ENCODE assay signal across 1 cellular context in the genomic region with DNA sequence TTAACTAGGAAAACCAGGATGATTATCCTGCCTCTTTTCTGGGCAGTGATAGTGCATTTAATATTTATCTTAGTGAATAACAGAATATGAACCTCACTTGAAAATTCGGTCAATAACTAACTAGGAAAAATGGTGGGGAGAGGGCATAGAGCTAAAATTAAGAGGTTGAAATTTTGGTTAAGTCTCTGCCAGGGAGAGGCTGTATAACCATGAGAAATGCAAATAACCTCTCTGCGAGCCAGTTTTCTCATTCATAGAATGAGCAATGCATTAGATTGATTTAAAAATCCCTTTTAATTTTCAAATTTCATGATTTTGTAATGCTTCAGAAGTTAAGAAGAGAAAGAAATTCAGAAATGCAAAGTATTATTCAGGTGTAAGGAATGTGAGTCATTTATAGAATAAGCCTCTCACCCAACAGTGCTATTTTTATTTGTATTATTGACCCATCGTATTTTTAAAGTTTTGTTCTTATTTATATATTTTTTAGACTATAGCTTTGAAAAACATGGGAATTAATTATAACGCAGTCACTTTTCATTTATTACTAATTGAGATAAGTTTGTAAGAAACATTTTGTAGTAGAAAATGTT.
TF ChIP-seq lines count a peak whose summit lies in the region.

No MANE protein-coding gene starts in this region.

TF ChIP-seq in GM12878, 131 proteins besides CTCF, POLR2A, EP300 and RAD21:
- TF ChIP-seq MEF2A (IDR thresholded peaks at IDR 0.05; ENCODE audit: insufficient read depth, low read depth, low read length) (peak; percentile 74), IKZF2 (IDR thresholded peaks at IDR 0.05) (no peak), JUNB (IDR thresholded peaks at IDR 0.05) (peak; percentile 78)
- TF ChIP-seq, protein P1, sequence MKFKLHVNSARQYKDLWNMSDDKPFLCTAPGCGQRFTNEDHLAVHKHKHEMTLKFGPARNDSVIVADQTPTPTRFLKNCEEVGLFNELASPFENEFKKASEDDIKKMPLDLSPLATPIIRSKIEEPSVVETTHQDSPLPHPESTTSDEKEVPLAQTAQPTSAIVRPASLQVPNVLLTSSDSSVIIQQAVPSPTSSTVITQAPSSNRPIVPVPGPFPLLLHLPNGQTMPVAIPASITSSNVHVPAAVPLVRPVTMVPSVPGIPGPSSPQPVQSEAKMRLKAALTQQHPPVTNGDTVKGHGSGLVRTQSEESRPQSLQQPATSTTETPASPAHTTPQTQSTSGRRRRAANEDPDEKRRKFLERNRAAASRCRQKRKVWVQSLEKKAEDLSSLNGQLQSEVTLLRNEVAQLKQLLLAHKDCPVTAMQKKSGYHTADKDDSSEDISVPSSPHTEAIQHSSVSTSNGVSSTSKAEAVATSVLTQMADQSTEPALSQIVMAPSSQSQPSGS (IDR thresholded peaks at IDR 0.05; ENCODE audit: low read length): 0 out of 2 replicates have a peak, but pooled peaks have one; percentile 21
- TF ChIP-seq, protein P2, sequence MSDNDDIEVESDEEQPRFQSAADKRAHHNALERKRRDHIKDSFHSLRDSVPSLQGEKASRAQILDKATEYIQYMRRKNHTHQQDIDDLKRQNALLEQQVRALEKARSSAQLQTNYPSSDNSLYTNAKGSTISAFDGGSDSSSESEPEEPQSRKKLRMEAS (IDR thresholded peaks at IDR 0.05; ENCODE audit: low read depth, low read length): no peak
